ENCODE assay signal across 8 cellular contexts in genomic region chr3:9890249-9891071, GRCh38. TPM values are rescaled to one million over a fixed set of nuclear protein-coding genes. Genes with fewer than 3 reads are reported as not detected.
DNase-seq lines count a peak whose midpoint lies in the region; ATAC-seq and TF ChIP-seq lines count a peak whose summit lies in the region.

Gene JAGN1 (plus strand): TSS chr3:9890610. CDS start chr3:9890723, 113 bp downstream.

- H3K27ac Mint-ChIP-seq in activated CD4-positive, alpha-beta T cell treated with anti-CD3 and anti-CD28 coated beads, Interleukin-2, amount 10 ng/mL, durations not matched to agents 7 days and 5 days, result peak within 1 kb of the TSS; percentile 98

- no peak for TF ChIP-seq CTCF in coronary artery (IDR thresholded peaks at IDR 0.05)

- H3K4me1 Mint-ChIP-seq in activated CD4-positive, alpha-beta T cell treated with anti-CD3 and anti-CD28 coated beads, Interleukin-2, amount 10 ng/mL, durations not matched to agents 7 days and 5 days, result peaks cover 43% of the 10 kb centered on the region

- H3K27ac ChIP-seq in coronary artery, result peak within 1 kb of the TSS; percentile 95 to 96

- peak; percentile 88 for DNase-seq in Ammon's horn (ENCODE audit: low spot score)
- DNase-seq in NCI-H748 (lab: John Stamatoyannopoulos, UW; ENCODE audit: unreplicated experiment), result peak; percentile 77
- DNase-seq in activated CD4-positive, alpha-beta T cell treated with anti-CD3 and anti-CD28 coated beads, Interleukin-2, amount 10 ng/mL, durations not matched to agents 7 days and 5 days, result peak; percentile 89
- peak; percentile 96 for DNase-seq in coronary artery (ENCODE audit: low spot score)
- DNase-seq in left kidney (ENCODE audit: low read depth, low spot score), result peak; percentile 95
- DNase-seq in stimulated activated CD4-positive, alpha-beta T cell treated with anti-CD3 and anti-CD28 coated beads, Interleukin-1b, Interleukin-23, amount 100 ng/mL, for 4 hours (ENCODE audit: low read depth in 2 of 2), result peak; percentile 90 to 92

- H3K9me3 Mint-ChIP-seq in activated CD4-positive, alpha-beta T cell treated with anti-CD3 and anti-CD28 coated beads, Interleukin-2, amount 10 ng/mL, durations not matched to agents 7 days and 5 days, result no peaks in the 10 kb centered on the region

- peak within 1 kb of the TSS; percentile 99 for H3K4me3 Mint-ChIP-seq in activated CD4-positive, alpha-beta T cell treated with anti-CD3 and anti-CD28 coated beads, Interleukin-2, amount 10 ng/mL, durations not matched to agents 7 days and 5 days

- peaks cover 35% of the 10 kb centered on the region for H3K36me3 Mint-ChIP-seq in activated CD4-positive, alpha-beta T cell treated with anti-CD3 and anti-CD28 coated beads, Interleukin-2, amount 10 ng/mL, durations not matched to agents 7 days and 5 days (ENCODE audit: low read depth)

- peak; percentile 69 for ATAC-seq in GM19043 (IDR thresholded peaks at IDR 0.05; ENCODE audit: low read depth, unreplicated experiment)
- peak; percentile 86 for ATAC-seq in HG03354 (IDR thresholded peaks at IDR 0.05; ENCODE audit: poor library complexity, severe bottlenecking, unreplicated experiment)

- H3K27me3 Mint-ChIP-seq in activated CD4-positive, alpha-beta T cell treated with anti-CD3 and anti-CD28 coated beads, Interleukin-2, amount 10 ng/mL, durations not matched to agents 7 days and 5 days, result no peaks in the 10 kb centered on the region

- POLR2A ChIA-PET in activated CD4-positive, alpha-beta T cell treated with anti-CD3 and anti-CD28 coated beads, Interleukin-2, amount 10 ng/mL, durations not matched to agents 7 days and 5 days (lab: Charles Lee), result no interaction called here

- H3K4me3 ChIP-seq in coronary artery, result peak within 1 kb of the TSS; percentile 88

- CTCF ChIA-PET in activated CD4-positive, alpha-beta T cell treated with anti-CD3 and anti-CD28 coated beads, Interleukin-2, amount 10 ng/mL, durations not matched to agents 7 days and 5 days (lab: Charles Lee), result interaction anchor here (0.6 to 1.4 kb wide), 9 partner anchors 20 to 546 kb away, joined by 3 to 6 read pairs (median 3); no protein-coding TSS in a partner anchor

RNA-seq across cellular contexts. Expression of gene JAGN1, which starts in this region (rescaled TPM):
- total RNA-seq in activated CD4-positive, alpha-beta T cell treated with anti-CD3 and anti-CD28 coated beads, Interleukin-2, amount 10 ng/mL, durations not matched to agents 7 days and 5 days, result 10 to 100 TPM; 29.6 to 30.6 TPM

Comparison
In these comparisons a context has a peak if more than half of its experiments do, and no peak if none do; other contexts are left out.
1. Peak in every context shown above with its lines: DNase-seq, ATAC-seq, H3K4me3 ChIP-seq and H3K27ac ChIP-seq.